8 cellular contexts compared by ENCODE assay signal in the genomic region with DNA sequence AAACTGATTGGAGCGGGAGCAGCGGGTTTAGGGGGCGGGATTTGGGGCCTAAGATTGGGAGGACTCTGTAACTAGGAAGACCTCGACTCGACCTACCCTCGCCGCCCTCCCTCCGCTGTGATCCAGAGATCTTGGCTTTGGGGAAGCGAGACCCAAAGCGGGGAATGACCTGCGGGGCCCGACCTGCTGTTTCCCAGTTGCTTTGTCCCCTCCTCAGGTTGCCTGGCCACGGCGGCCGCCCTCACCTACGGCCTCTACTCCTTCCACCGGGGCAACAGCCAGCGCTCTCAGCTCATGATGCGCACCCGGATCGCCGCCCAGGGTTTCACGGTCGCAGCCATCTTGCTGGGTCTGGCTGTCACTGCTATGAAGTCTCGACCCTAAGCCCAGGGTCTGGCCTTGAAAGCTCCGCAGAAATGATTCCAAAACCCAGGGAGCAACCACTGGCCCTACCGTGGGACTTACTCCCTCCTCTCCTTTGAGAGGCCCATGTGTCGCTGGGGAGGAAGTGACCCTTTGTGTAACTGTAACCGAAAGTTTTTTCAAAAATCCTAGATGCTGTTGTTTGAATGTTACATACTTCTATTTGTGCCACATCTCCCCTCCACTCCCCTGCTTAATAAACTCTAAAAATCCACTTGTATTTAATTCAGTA. TPM values are rescaled to one million over a fixed set of nuclear protein-coding genes. Genes with fewer than 3 reads are reported as not detected.
A peak's percentile ranks its signal among the peaks of the same experiment; 100 is the strongest.
DNase-seq lines count a peak whose midpoint lies in the region; ATAC-seq lines count a peak whose summit lies in the region.

No MANE protein-coding gene starts in this region.

- ATAC-seq in HG02938 (IDR thresholded peaks at IDR 0.05; ENCODE audit: unreplicated experiment) (peak; percentile 33), esophagus mucosa (peak; percentile 34)

- H3K27me3 ChIP-seq in SJCRH30 (no peaks in the 10 kb centered on the region), neuron (ENCODE audit: insufficient read depth, low read length) (no peaks in the 10 kb centered on the region)

- H3K4me1 ChIP-seq in SJCRH30 (0 out of 2 replicates have a peak, but pooled peaks cover 3% of the 10 kb centered on the region), neuron (ENCODE audit: insufficient read depth, low read length) (peaks cover 19% of the 10 kb centered on the region)

- H2AFZ ChIP-seq in neuron (ENCODE audit: low read depth, low read length) = peak overlapping the region; percentile 35

- peak overlapping the region; percentile 80 for H3K4me3 ChIP-seq in SJCRH30
- H3K4me3 ChIP-seq in neuron (ENCODE audit: low read length) = peak overlapping the region; percentile 69

- H3K36me3 ChIP-seq in SJCRH30 (peaks cover 33% of the 10 kb centered on the region), neuron (ENCODE audit: insufficient read depth, low read length) (peaks cover 37% of the 10 kb centered on the region)

- peak; percentile 56 for DNase-seq in activated gamma-delta T cell (lab: John Stamatoyannopoulos, UW)
- no peak for DNase-seq in activated gamma-delta T cell treated with Interleukin-2 at 50 U/mL for 16 hours
- no peak for DNase-seq in SJCRH30
- no peak for DNase-seq in putamen (ENCODE audit: low spot score)
- DNase-seq in activated CD8-positive, alpha-beta memory T cell treated with anti-CD3 and anti-CD28 coated beads, Interleukin-2, amount 50 U/mL, for 48 hours = no peak

- H3K9me3 ChIP-seq in SJCRH30 (replicated peaks) (no peaks in the 10 kb centered on the region), neuron (ENCODE audit: low read length) (no peaks in the 10 kb centered on the region)

- peak overlapping the region; percentile 98 for H3K27ac ChIP-seq in SJCRH30

RNA-seq across cellular contexts. Expression of a gene that starts 0.7 kb away (rescaled TPM):
- 170 and 175 TPM in 2 replicates for total RNA-seq in SJCRH30 (2014; rRNA removed; shearing (Covaris generic))
- total RNA-seq in esophagus mucosa = 101 TPM

RNA-seq across cellular contexts. Expression of a gene that starts 0.8 kb away (rescaled TPM):
- 47.8 and 52.9 TPM in 2 replicates for total RNA-seq in SJCRH30 (2014; rRNA removed; shearing (Covaris generic))
- total RNA-seq in esophagus mucosa = 39.5 TPM

RNA-seq across cellular contexts. Expression of a gene that starts 24.0 kb away (rescaled TPM):
- total RNA-seq in SJCRH30 (2014; rRNA removed; shearing (Covaris generic)) = 5.7 and 6.5 TPM in 2 replicates
- 4.2 TPM for total RNA-seq in esophagus mucosa

RNA-seq across cellular contexts. Expression of a gene that starts 27.1 kb away (rescaled TPM):
- total RNA-seq in SJCRH30 (2014; rRNA removed; shearing (Covaris generic)) = 28.3 and 29.6 TPM in 2 replicates
- total RNA-seq in esophagus mucosa = 266 TPM

RNA-seq across cellular contexts. Expression of a gene that starts 27.7 kb away (rescaled TPM):
- total RNA-seq in SJCRH30 (2014; rRNA removed; shearing (Covaris generic)) = 119 TPM in 2 replicates
- total RNA-seq in esophagus mucosa = 58.8 TPM
